In the genomic region with DNA sequence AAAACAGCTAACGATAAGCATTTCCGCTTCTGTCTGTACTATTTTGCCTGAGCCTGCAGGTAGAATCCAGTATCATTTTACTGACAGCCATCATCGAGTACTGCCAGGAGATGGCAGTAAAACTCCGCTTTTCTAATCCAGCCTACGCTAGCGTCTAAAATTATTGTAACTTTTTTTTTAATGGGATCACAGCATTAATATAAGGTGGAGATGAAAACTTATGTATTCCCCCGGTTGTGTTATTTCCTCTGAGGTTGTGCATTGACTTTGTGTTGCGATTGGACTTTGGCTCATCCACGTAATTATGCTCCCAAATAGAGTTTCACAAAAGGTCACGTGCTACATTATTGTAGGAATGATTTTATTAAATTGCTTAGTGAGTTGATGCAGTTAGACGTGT, we compare ENCODE assay signal across 8 cellular contexts.
DNase-seq lines count a peak whose midpoint lies in the region; ATAC-seq and TF ChIP-seq lines count a peak whose summit lies in the region.

No MANE protein-coding gene starts in this region.

- ATAC-seq in T-helper 17 cell = no peak

- no peak overlapping the region for H3K4me3 ChIP-seq in HFF-Myc (replicated peaks; ENCODE audit: low read depth, low read length)

- H3K9me3 Mint-ChIP-seq in nephron = no peaks in the 10 kb centered on the region

- no peaks in the 10 kb centered on the region for H3K27me3 Mint-ChIP-seq in nephron (ENCODE audit: low read depth)
- peaks cover 35% of the 10 kb centered on the region for H3K27me3 Mint-ChIP-seq in T-helper 17 cell

- H3K27ac Mint-ChIP-seq in nephron = no peak overlapping the region
- H3K27ac Mint-ChIP-seq in T-helper 17 cell = no peak overlapping the region

- H3K4me1 Mint-ChIP-seq in nephron = peaks cover 40% of the 10 kb centered on the region
- peaks cover 2% of the 10 kb centered on the region for H3K4me1 Mint-ChIP-seq in T-helper 17 cell

- H3K36me3 Mint-ChIP-seq in nephron (ENCODE audit: low read depth) (no peaks in the 10 kb centered on the region), T-helper 17 cell (ENCODE audit: low read depth) (no peaks in the 10 kb centered on the region)

- H3K4me3 Mint-ChIP-seq in nephron = no peak overlapping the region
- H3K4me3 Mint-ChIP-seq in T-helper 17 cell = no peak overlapping the region

- no peaks in the 10 kb centered on the region for H3K9me3 ChIP-seq in T-helper 17 cell (ENCODE audit: control insufficient read depth, low read length, poor library complexity, severe bottlenecking)

- peak; percentile 41 for DNase-seq in NCI-H82 (lab: John Stamatoyannopoulos, UW)
- no peak for DNase-seq in NCI-H82 treated with DMSO at 0.1 percent for 48 hours (lab: John Stamatoyannopoulos, UW; ENCODE audit: unreplicated experiment)
- DNase-seq in HFF-Myc (ENCODE audit: extremely low read depth, low read depth) = no peak
- DNase-seq in NCI-H748 (lab: John Stamatoyannopoulos, UW; ENCODE audit: unreplicated experiment) = peak; percentile 49
- peak; percentile 43 to 46 for DNase-seq in dermis microvascular lymphatic vessel endothelial cell (ENCODE audit: low read depth in 2 of 2)
- no peak for DNase-seq in T-helper 17 cell
- DNase-seq in stimulated activated CD4-positive, alpha-beta T cell treated with anti-CD3 and anti-CD28 coated beads, Interleukin-2, amount 100 ng/mL, for 24 hours = no peak

- TF ChIP-seq CTCF in HFF-Myc (IDR thresholded peaks at IDR 0.05; ENCODE audit: low read depth, low read length, missing control alignments) (peak; percentile 48), nephron (IDR thresholded peaks at IDR 0.05; ENCODE audit: unreplicated experiment in 3 of 3) (peak; percentile 62 to 74 (median 71))

Comparison
In these comparisons a context has a peak if more than half of its experiments do, and no peak if none do; other contexts are left out.
1. DNase-seq: peak in NCI-H82 (single experiment), NCI-H748 (single experiment) and dermis microvascular lymphatic vessel endothelial cell (2 of 2); none in NCI-H82 treated with DMSO at 0.1 percent for 48 hours (single experiment), HFF-Myc (single experiment), T-helper 17 cell (0 of 3) and stimulated activated CD4-positive, alpha-beta T cell treated with anti-CD3 and anti-CD28 coated beads, Interleukin-2, amount 100 ng/mL, for 24 hours (0 of 2).